ENCODE assay signal across 8 cellular contexts in the genomic region with DNA sequence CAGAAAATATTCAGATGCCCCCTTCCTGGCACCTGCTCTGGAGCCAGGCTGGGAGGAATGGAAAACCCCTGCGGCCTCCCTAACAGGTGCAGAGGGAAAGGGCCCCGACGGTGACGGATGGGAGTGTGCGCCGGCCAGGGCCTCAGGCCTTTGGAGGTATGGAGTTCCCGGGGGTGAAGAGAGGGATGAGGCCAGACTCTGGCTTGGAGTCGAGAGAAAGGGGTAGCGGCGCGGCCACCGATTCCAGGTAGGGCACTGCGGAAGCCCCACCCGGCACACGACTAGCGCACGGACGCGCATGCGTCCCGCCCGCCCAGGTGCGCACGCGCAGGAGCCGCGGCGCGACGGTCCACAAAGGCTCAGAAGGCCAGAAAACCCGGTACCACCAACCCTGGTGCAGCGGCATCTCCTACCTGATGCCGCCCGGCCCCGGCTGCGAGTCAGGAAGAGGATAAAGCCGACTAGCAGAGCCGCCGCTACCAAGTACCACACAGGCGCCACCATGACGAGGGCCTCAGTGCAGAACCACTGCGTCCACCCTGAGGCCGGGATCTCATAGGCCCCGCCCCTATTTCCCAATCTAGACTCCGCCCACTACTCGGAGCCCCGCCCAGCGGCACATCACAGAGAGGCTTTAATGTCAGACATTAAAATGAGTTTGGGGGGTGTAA. TPM values are rescaled to one million over a fixed set of nuclear protein-coding genes. Genes with fewer than 3 reads are reported as not detected.
A peak's percentile ranks its signal among the peaks of the same experiment; 100 is the strongest.
DNase-seq lines count a peak whose midpoint lies in the region; ATAC-seq and TF ChIP-seq lines count a peak whose summit lies in the region.

A gene (minus strand): TSS at position 559 of the 671 bp plus-strand sequence. CDS start 55 bp downstream, at position 504.

- CTCF ChIA-PET in activated CD4-positive, alpha-beta T cell treated with anti-CD3 and anti-CD28 coated beads for 36 hours (lab: Charles Lee): no interaction called here

- H3K27me3 Mint-ChIP-seq in activated CD4-positive, alpha-beta T cell treated with anti-CD3 and anti-CD28 coated beads for 36 hours: no peaks in the 10 kb centered on the region

- H3K27me3 ChIP-seq in layer of hippocampus (ENCODE audit: control insufficient read depth, insufficient read depth, low read length): no peaks in the 10 kb centered on the region

- peak within 1 kb of the TSS; percentile 98 for H3K27ac Mint-ChIP-seq in activated CD4-positive, alpha-beta T cell treated with anti-CD3 and anti-CD28 coated beads for 36 hours

- DNase-seq in AG09309 (ENCODE audit: low read depth) (no peak), NCI-H510A (lab: John Stamatoyannopoulos, UW) (peak; percentile 88), choroid plexus epithelial cell (ENCODE audit: low read depth) (peak; percentile 80)
- DNase-seq in activated CD4-positive, alpha-beta T cell treated with anti-CD3 and anti-CD28 coated beads for 36 hours: peak; percentile 94
- peak; percentile 80 to 87 (median 86) for DNase-seq in stimulated activated CD4-positive, alpha-beta T cell treated with anti-CD3 and anti-CD28 coated beads, Interleukin-1b, Interleukin-23, amount 100 ng/mL, for 24 hours (ENCODE audit: low read depth in 4 of 4, low spot score in 1 of 4)

- H3K27ac ChIP-seq in layer of hippocampus (ENCODE audit: low read depth, low read length): peak within 1 kb of the TSS; percentile 92

- H3K9me3 Mint-ChIP-seq in activated CD4-positive, alpha-beta T cell treated with anti-CD3 and anti-CD28 coated beads for 36 hours (ENCODE audit: low read depth): no peaks in the 10 kb centered on the region

- H3K36me3 Mint-ChIP-seq in activated CD4-positive, alpha-beta T cell treated with anti-CD3 and anti-CD28 coated beads for 36 hours (ENCODE audit: low read depth): peaks cover 25% of the 10 kb centered on the region

- H3K4me1 Mint-ChIP-seq in activated CD4-positive, alpha-beta T cell treated with anti-CD3 and anti-CD28 coated beads for 36 hours: peaks cover 12% of the 10 kb centered on the region

- intact Hi-C loops in activated CD4-positive, alpha-beta T cell treated with anti-CD3 and anti-CD28 coated beads for 36 hours (cut with DNase I, micrococcal nuclease): loop anchor here (1.0 to 5.0 kb wide), 8 partner anchors 31 to 563 kb away; a partner anchor contains a TSS

- POLR2A ChIA-PET in activated CD4-positive, alpha-beta T cell treated with anti-CD3 and anti-CD28 coated beads for 36 hours (lab: Charles Lee): no interaction called here

- H3K4me3 ChIP-seq in AG09309 (ENCODE audit: control insufficient read depth, low read depth, low read length) (peak within 1 kb of the TSS; percentile 88), choroid plexus epithelial cell (ENCODE audit: low read depth, low read length) (peak within 1 kb of the TSS; percentile 74)

- ATAC-seq in GM19023 (IDR thresholded peaks at IDR 0.05; ENCODE audit: unreplicated experiment): peak; percentile 81
- peak; percentile 74 for ATAC-seq in HG03196 (IDR thresholded peaks at IDR 0.05; ENCODE audit: unreplicated experiment)
- ATAC-seq in activated CD4-positive, alpha-beta T cell treated with anti-CD3 and anti-CD28 coated beads for 36 hours: peak; percentile 91

- peak within 1 kb of the TSS; percentile 92 for H3K4me3 Mint-ChIP-seq in activated CD4-positive, alpha-beta T cell treated with anti-CD3 and anti-CD28 coated beads for 36 hours

- no peak for TF ChIP-seq CTCF in AG09309 (IDR thresholded peaks at IDR 0.05; ENCODE audit: control insufficient read depth, insufficient read depth, low read depth, low read length, missing control alignments)
- TF ChIP-seq CTCF in choroid plexus epithelial cell (conservative IDR thresholded peaks at IDR 0.05; ENCODE audit: low read depth, low read length): no peak

RNA-seq across cellular contexts. Expression of the gene that starts here (rescaled TPM):
- 10 to 100 TPM; 49.3 to 52.2 TPM for total RNA-seq in activated CD4-positive, alpha-beta T cell treated with anti-CD3 and anti-CD28 coated beads for 36 hours
